ENCODE assay signal across 12 cellular contexts in the genomic region with DNA sequence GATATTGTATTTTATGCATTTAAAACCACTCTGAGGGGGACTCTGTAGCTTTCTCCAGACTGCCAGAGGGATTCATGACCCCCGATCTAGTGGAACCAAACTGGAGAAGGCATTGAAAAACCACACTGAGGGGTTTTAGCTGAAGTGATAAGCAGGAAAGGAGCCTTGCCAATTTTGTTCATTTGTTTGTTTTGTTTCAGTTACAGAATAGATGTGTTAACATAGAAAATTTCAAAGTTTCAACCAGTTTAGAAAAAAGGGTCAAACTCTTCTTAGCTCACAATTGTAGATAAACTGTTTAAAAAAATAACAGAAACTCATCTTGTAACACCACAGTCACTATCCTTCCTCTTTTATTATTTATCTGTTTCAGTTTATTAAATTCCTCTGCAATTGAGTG. TPM values are rescaled to one million over a fixed set of nuclear protein-coding genes. Genes with fewer than 3 reads are reported as not detected.
DNase-seq lines count a peak whose midpoint lies in the region; ATAC-seq and TF ChIP-seq lines count a peak whose summit lies in the region.
"Had no signal": no experiment of that assay in that cellular context is flagged by ENCODE, and none has a peak within 500 bp of the region (broad histone marks: within the 10 kb centered on the region; RNA-seq: fewer than 3 reads in every experiment).

No MANE protein-coding gene starts in this region.

- WGBS in esophagus squamous epithelium, 2 donors, result 43 to 56% methylated on average over 1 of the region's 1 CpG

- intact Hi-C loops in CD14-positive monocyte (cut with micrococcal nuclease) (no loop called here), esophagus squamous epithelium (cut with DNase I) (no loop called here), mucosa of descending colon (cut with DNase I, micrococcal nuclease) (no loop called here)

- peak overlapping the region in 5 of 7 donors; percentile 5 to 79 (median 58) for H3K27ac Mint-ChIP-seq in CD14-positive monocyte
- H3K27ac Mint-ChIP-seq in T-cell, result peak overlapping the region; percentile 30 to 67
- H3K27ac Mint-ChIP-seq in effector memory CD8-positive, alpha-beta T cell, result peak overlapping the region; percentile 5 to 33

- no peak for ATAC-seq in T-cell (replicated peaks in 1 of 4)
- ATAC-seq in effector memory CD8-positive, alpha-beta T cell (replicated peaks), result no peak
- ATAC-seq in mucosa of descending colon, result no peak
- ATAC-seq: naive thymus-derived CD8-positive, alpha-beta T cell had no signal

- H3K36me3 Mint-ChIP-seq in CD14-positive monocyte (peaks cover 0 to 3% of the 10 kb centered on the region in 2 donors), T-cell (peaks cover 9% of the 10 kb centered on the region)
- H3K36me3 Mint-ChIP-seq in effector memory CD8-positive, alpha-beta T cell (ENCODE audit: insufficient read depth), result no peaks in the 10 kb centered on the region

- no peaks in the 10 kb centered on the region for H3K27me3 Mint-ChIP-seq in CD14-positive monocyte (ENCODE audit: low read depth in 3 of 3)
- H3K27me3 Mint-ChIP-seq in T-cell, result no peaks in the 10 kb centered on the region
- no peaks in the 10 kb centered on the region for H3K27me3 Mint-ChIP-seq in effector memory CD8-positive, alpha-beta T cell
- H3K27me3 Mint-ChIP-seq: naive thymus-derived CD8-positive, alpha-beta T cell had no signal

- no peak overlapping the region for H2AFZ ChIP-seq in ACC112 (ENCODE audit: low read length, unreplicated experiment)

- POLR2A ChIA-PET in T-cell (lab: Charles Lee), result interaction anchor here in 1 of 2 donors (0.6 kb wide), 2 partner anchors 36 to 262 kb away, joined by 3 read pairs; no protein-coding TSS in a partner anchor

- CTCF ChIA-PET in T-cell (lab: Charles Lee), result interaction anchor here (0.6 to 2.2 kb wide), 3 partner anchors 15 to 269 kb away, joined by 3 to 8 read pairs (median 6); no protein-coding TSS in a partner anchor

- H3K4me1 ChIP-seq in ACC112 (ENCODE audit: control insufficient read depth, insufficient read depth, low read length, unreplicated experiment) (peaks cover 77% of the 10 kb centered on the region), esophagus squamous epithelium (peaks cover 15 to 77% (median 44%) of the 10 kb centered on the region in 3 donors), mucosa of descending colon (ENCODE audit: low read depth) (peaks cover 38% of the 10 kb centered on the region)

- H3K27ac ChIP-seq in ACC112 (ENCODE audit: low read depth, low read length) (peak overlapping the region; percentile 41), esophagus squamous epithelium (no peak overlapping the region)

- H3K27me3 ChIP-seq in ACC112 (ENCODE audit: insufficient read depth, low read length) (no peaks in the 10 kb centered on the region), esophagus squamous epithelium (no peaks in the 10 kb centered on the region)

- peaks cover 63% of the 10 kb centered on the region for H3K4me1 Mint-ChIP-seq in CD14-positive monocyte
- peaks cover 85 to 88% (median 86%) of the 10 kb centered on the region in 3 donors for H3K4me1 Mint-ChIP-seq in T-cell
- H3K4me1 Mint-ChIP-seq in effector memory CD8-positive, alpha-beta T cell (ENCODE audit: low read depth in 2 of 2), result peaks cover 60 to 79% of the 10 kb centered on the region in 2 donors

- H3K4me3 ChIP-seq in ACC112 (ENCODE audit: low read depth, low read length), result peak overlapping the region; percentile 15
- no peak overlapping the region for H3K4me3 ChIP-seq in esophagus squamous epithelium
- no peak overlapping the region for H3K4me3 ChIP-seq in mucosa of descending colon

- no peak for TF ChIP-seq CTCF in CD14-positive monocyte (IDR thresholded peaks at IDR 0.05)
- TF ChIP-seq CTCF in esophagus squamous epithelium (IDR thresholded peaks at IDR 0.05), result no peak
- TF ChIP-seq CTCF in mucosa of descending colon (IDR thresholded peaks at IDR 0.05), result no peak

- H3K4me3 Mint-ChIP-seq in CD14-positive monocyte, result peak overlapping the region in 1 of 2 donors; percentile 26
- peak overlapping the region in 1 of 3 donors; percentile 38 for H3K4me3 Mint-ChIP-seq in T-cell
- H3K4me3 Mint-ChIP-seq in effector memory CD8-positive, alpha-beta T cell, result peak overlapping the region in 1 of 2 donors; percentile 48

- no peaks in the 10 kb centered on the region for H3K9me3 ChIP-seq in esophagus squamous epithelium
- no peaks in the 10 kb centered on the region for H3K9me3 ChIP-seq in mucosa of descending colon
- H3K9me3 ChIP-seq: Caco-2 had no signal

- H3K9me3 Mint-ChIP-seq in CD14-positive monocyte, result no peaks in the 10 kb centered on the region
- H3K9me3 Mint-ChIP-seq in T-cell, result no peaks in the 10 kb centered on the region
- H3K9me3 Mint-ChIP-seq in effector memory CD8-positive, alpha-beta T cell, result no peaks in the 10 kb centered on the region
- H3K9me3 Mint-ChIP-seq: naive thymus-derived CD8-positive, alpha-beta T cell had no signal

- no peaks in the 10 kb centered on the region for H3K36me3 ChIP-seq in ACC112 (ENCODE audit: insufficient read depth, low read length)
- H3K36me3 ChIP-seq in esophagus squamous epithelium, result no peaks in the 10 kb centered on the region
- no peaks in the 10 kb centered on the region for H3K36me3 ChIP-seq in mucosa of descending colon (ENCODE audit: low read depth)

- peaks cover 91% of the 10 kb centered on the region for H3K79me2 ChIP-seq in ACC112 (ENCODE audit: control insufficient read depth, insufficient read depth, low read length, unreplicated experiment)

- DNase-seq in CD14-positive monocyte (ENCODE audit: low spot score) (no peak), T-cell (no peak), esophagus squamous epithelium (lab: John Stamatoyannopoulos, UW) (no peak), mucosa of descending colon (no peak), HPDE6-E6E7 (ENCODE audit: extremely low spot score) (no peak)
- no peak for DNase-seq in effector memory CD8-positive, alpha-beta T cell
- DNase-seq: activated CD8-positive, alpha-beta memory T cell treated with anti-CD3 and anti-CD28 coated beads, Interleukin-2, amount 50 U/mL, for 48 hours; islet precursor cell; naive thymus-derived CD8-positive, alpha-beta T cell; NCI-H526 had no signal

- no peak for TF ChIP-seq POLR2A in esophagus squamous epithelium (IDR thresholded peaks at IDR 0.05)

RNA-seq across cellular contexts. Expression of a gene that starts 19.8 kb away (rescaled TPM):
- polyA plus RNA-seq in CD14-positive monocyte, result 1 to 10 TPM; 3.1 to 6.0 TPM
- total RNA-seq in T-cell (100 to 1,000 TPM; 128 to 160 (median 146) TPM), esophagus squamous epithelium (10 to 100 TPM; 27.6 to 47.1 (median 31.0) TPM), mucosa of descending colon (100 to 1,000 TPM in 1 of 3 donors, 10 to 100 TPM in 2; 57.1 to 124 (median 70.2) TPM)
